ENCODE assay signal across 1 cellular context in genomic region chr2:134745023-134745422, GRCh38.
TF ChIP-seq lines count a peak whose summit lies in the region.

No MANE protein-coding gene starts in this region.

TF ChIP-seq in K562, 482 proteins besides CTCF, POLR2A, EP300 and RAD21:
- TF ChIP-seq EGR1 (conservative IDR thresholded peaks at IDR 0.05) (0 out of 2 replicates have a peak, but pooled peaks have one; percentile 29), BDP1 (IDR thresholded peaks at IDR 0.05; ENCODE audit: insufficient read depth, insufficient read length) (no peak), ERF (CRISPR knock-in tag; IDR thresholded peaks at IDR 0.05) (no peak), ESRRA (IDR thresholded peaks at IDR 0.05; ENCODE audit: borderline replicate concordance, low read depth) (no peak; the same call in 1 of the 2 replicates), HMBOX1 (IDR thresholded peaks at IDR 0.05) (peak; percentile 36; the same call in 1 of the 2 replicates), ILF3 (IDR thresholded peaks at IDR 0.05; ENCODE audit: borderline replicate concordance) (no peak), ZNF124 (CRISPR knock-in tag; IDR thresholded peaks at IDR 0.05) (no peak), SNRNP70 (optimal IDR thresholded peaks at IDR 0.05; ENCODE audit: low read depth, low read length) (no peak), ID3 (CRISPR knock-in tag; IDR thresholded peaks at IDR 0.05) (no peak), ID3 (tag; IDR thresholded peaks at IDR 0.05) (peak; percentile 40; the same call in 1 of the 2 replicates), NR2C2 (CRISPR knock-in tag; IDR thresholded peaks at IDR 0.05) (no peak), NR2C2 (tag; IDR thresholded peaks at IDR 0.05) (no peak), TFAP4 (CRISPR knock-in tag; IDR thresholded peaks at IDR 0.05; ENCODE audit: borderline replicate concordance) (0 out of 2 replicates have a peak, but pooled peaks have one; percentile 36)
TF ChIP-seq in K562: peak in this region for 4.
